8 cellular contexts compared by ENCODE assay signal in genomic region chr1:169106095-169106920, GRCh38. TPM values are rescaled to one million over a fixed set of nuclear protein-coding genes. Genes with fewer than 3 reads are reported as not detected.
DNase-seq lines count a peak whose midpoint lies in the region; ATAC-seq and TF ChIP-seq lines count a peak whose summit lies in the region.

TSS of gene ATP1B1 (plus strand) at chr1:169106690. CDS start at chr1:169106830, 140 bp downstream.

- H3K27me3 Mint-ChIP-seq in activated T-helper 1 cell treated with anti-CD3 and anti-CD28 coated beads, Interleukin-12 subunit alpha, Interleukin-12 subunit beta, Interleukin-2, Interleukin-4 antibody, amounts not matched to agents 30 ng/mL and 10 ng/mL and 1 ng/mL, durations not matched to agents 14 hours and 24 hours and 36 hours (ENCODE audit: insufficient read depth), result peaks cover 5% of the 10 kb centered on the region
- peaks cover 0 to 19% (median 0%) of the 10 kb centered on the region in 5 donors for H3K27me3 Mint-ChIP-seq in naive thymus-derived CD4-positive, alpha-beta T cell
- H3K27me3 Mint-ChIP-seq in stimulated activated naive B cell treated with anti-CD40 and anti-IgM and Interleukin-4, amounts not matched to agents 10 μg/mL and 1 μg/mL and 100 μg/mL, for 72 hours, result peaks cover 39 to 52% of the 10 kb centered on the region in 2 donors

- H3K36me3 Mint-ChIP-seq in activated T-helper 1 cell treated with anti-CD3 and anti-CD28 coated beads, Interleukin-12 subunit alpha, Interleukin-12 subunit beta, Interleukin-2, Interleukin-4 antibody, amounts not matched to agents 30 ng/mL and 10 ng/mL and 1 ng/mL, durations not matched to agents 14 hours and 24 hours and 36 hours (ENCODE audit: low read depth), result peaks cover 3% of the 10 kb centered on the region
- H3K36me3 Mint-ChIP-seq in naive thymus-derived CD4-positive, alpha-beta T cell, result peaks cover 0 to 2% (median 0%) of the 10 kb centered on the region in 5 donors
- no peaks in the 10 kb centered on the region for H3K36me3 Mint-ChIP-seq in stimulated activated naive B cell treated with anti-CD40 and anti-IgM and Interleukin-4, amounts not matched to agents 10 μg/mL and 1 μg/mL and 100 μg/mL, for 72 hours

- no peak within 1 kb of the TSS for H3K27ac ChIP-seq in DOHH2 (ENCODE audit: low read depth, low read length)
- no peak within 1 kb of the TSS for H3K27ac ChIP-seq in KMS-11
- peak within 1 kb of the TSS; percentile 83 to 94 (median 91) for H3K27ac ChIP-seq in Peyer's patch
- peak within 1 kb of the TSS; percentile 58 for H3K27ac ChIP-seq in naive thymus-derived CD4-positive, alpha-beta T cell (ENCODE audit: low read depth, low read length)

- H3K4me2 ChIP-seq in DOHH2 (ENCODE audit: low read length) (peak within 1 kb of the TSS; percentile 82), KMS-11 (peak within 1 kb of the TSS; percentile 85)

- H3K9me3 Mint-ChIP-seq in activated T-helper 1 cell treated with anti-CD3 and anti-CD28 coated beads, Interleukin-12 subunit alpha, Interleukin-12 subunit beta, Interleukin-2, Interleukin-4 antibody, amounts not matched to agents 30 ng/mL and 10 ng/mL and 1 ng/mL, durations not matched to agents 14 hours and 24 hours and 36 hours, result no peaks in the 10 kb centered on the region
- H3K9me3 Mint-ChIP-seq in naive thymus-derived CD4-positive, alpha-beta T cell, result no peaks in the 10 kb centered on the region
- H3K9me3 Mint-ChIP-seq in stimulated activated naive B cell treated with anti-CD40 and anti-IgM and Interleukin-4, amounts not matched to agents 10 μg/mL and 1 μg/mL and 100 μg/mL, for 72 hours, result no peaks in the 10 kb centered on the region

- H3K4me1 ChIP-seq in DOHH2 (ENCODE audit: control insufficient read depth, low read length) (peaks cover 18% of the 10 kb centered on the region), KMS-11 (ENCODE audit: low read depth, poor library complexity, severe bottlenecking) (peaks cover 9% of the 10 kb centered on the region), Peyer's patch (peaks cover 0 to 6% (median 2%) of the 10 kb centered on the region in 4 donors)
- peaks cover 7 to 21% of the 10 kb centered on the region in 2 donors for H3K4me1 ChIP-seq in naive thymus-derived CD4-positive, alpha-beta T cell (ENCODE audit: control insufficient read depth in 2 of 2, insufficient read depth in 2 of 2, low read length in 2 of 2)

- CTCF ChIA-PET in naive thymus-derived CD4-positive, alpha-beta T cell (lab: Charles Lee), result no interaction called here

- DNase-seq in Peyer's patch (peak; percentile 82 to 96 (median 95)), fibroblast of gingiva (ENCODE audit: low read depth) (peak; percentile 55)
- peak; percentile 81 for DNase-seq in activated T-helper 1 cell treated with anti-CD3 and anti-CD28 coated beads, Interleukin-12 subunit alpha, Interleukin-12 subunit beta, Interleukin-2, Interleukin-4 antibody, amounts not matched to agents 30 ng/mL and 10 ng/mL and 1 ng/mL, durations not matched to agents 14 hours and 24 hours and 36 hours (ENCODE audit: low spot score)
- DNase-seq in naive thymus-derived CD4-positive, alpha-beta T cell, result peak; percentile 66 to 90 (median 76)
- DNase-seq in stimulated activated naive B cell treated with anti-CD40 and anti-IgM and Interleukin-4, amounts not matched to agents 10 μg/mL and 1 μg/mL and 100 μg/mL, for 72 hours, result peak; percentile 67

- intact Hi-C loops in activated T-helper 1 cell treated with anti-CD3 and anti-CD28 coated beads, Interleukin-12 subunit alpha, Interleukin-12 subunit beta, Interleukin-2, Interleukin-4 antibody, amounts not matched to agents 30 ng/mL and 10 ng/mL and 1 ng/mL, durations not matched to agents 14 hours and 24 hours and 36 hours (cut with micrococcal nuclease), result loop anchor here (1.0 to 10.0 kb wide), 13 partner anchors 16 to 762 kb away; partner anchors contain the start of genes NME7 and SLC19A2
- intact Hi-C loops in naive thymus-derived CD4-positive, alpha-beta T cell (cut with micrococcal nuclease), result loop anchor here (1.0 to 10.0 kb wide), 19 partner anchors 16 to 1426 kb away; partner anchors contain the start of genes BLZF1 (in 1 of the 2), DCAF6 (in 1 of the 2), GORAB (in 1 of the 2) and MPC2 (in 1 of the 2)

- peak within 1 kb of the TSS; percentile 36; the same call in 1 of the 2 replicates for H3K9ac ChIP-seq in KMS-11

- peaks cover 51% of the 10 kb centered on the region for H3K4me1 Mint-ChIP-seq in activated T-helper 1 cell treated with anti-CD3 and anti-CD28 coated beads, Interleukin-12 subunit alpha, Interleukin-12 subunit beta, Interleukin-2, Interleukin-4 antibody, amounts not matched to agents 30 ng/mL and 10 ng/mL and 1 ng/mL, durations not matched to agents 14 hours and 24 hours and 36 hours (ENCODE audit: low read depth)
- peaks cover 24 to 48% (median 40%) of the 10 kb centered on the region in 7 donors for H3K4me1 Mint-ChIP-seq in naive thymus-derived CD4-positive, alpha-beta T cell
- H3K4me1 Mint-ChIP-seq in stimulated activated naive B cell treated with anti-CD40 and anti-IgM and Interleukin-4, amounts not matched to agents 10 μg/mL and 1 μg/mL and 100 μg/mL, for 72 hours, result peaks cover 21 to 51% of the 10 kb centered on the region in 2 donors

- H3K36me3 ChIP-seq in DOHH2 (ENCODE audit: control insufficient read depth, low read length) (no peaks in the 10 kb centered on the region), KMS-11 (ENCODE audit: insufficient read depth) (no peaks in the 10 kb centered on the region), Peyer's patch (peaks cover 0 to 3% (median 0%) of the 10 kb centered on the region in 3 donors)
- no peaks in the 10 kb centered on the region for H3K36me3 ChIP-seq in naive thymus-derived CD4-positive, alpha-beta T cell (ENCODE audit: control insufficient read depth in 2 of 3, insufficient read depth in 3 of 3, low read length in 3 of 3)

- H3K79me2 ChIP-seq in DOHH2 (ENCODE audit: control insufficient read depth, low read length), result no peaks in the 10 kb centered on the region
- no peaks in the 10 kb centered on the region for H3K79me2 ChIP-seq in KMS-11 (ENCODE audit: insufficient read depth, low read depth)

- H3K27me3 ChIP-seq in DOHH2 (ENCODE audit: control insufficient read depth, low read length) (peaks cover 71% of the 10 kb centered on the region), KMS-11 (ENCODE audit: insufficient read depth, low read depth) (peaks cover 7% of the 10 kb centered on the region; the same call in 1 of the 2 replicates), Peyer's patch (no peaks in the 10 kb centered on the region)
- H3K27me3 ChIP-seq in naive thymus-derived CD4-positive, alpha-beta T cell (ENCODE audit: control insufficient read depth in 2 of 2, insufficient read depth in 2 of 2, low read length in 2 of 2), result no peaks in the 10 kb centered on the region

- no peaks in the 10 kb centered on the region for H3K9me2 ChIP-seq in DOHH2 (replicated peaks; ENCODE audit: control insufficient read depth, low read length)

- peak within 1 kb of the TSS; percentile 77 for H3K4me3 ChIP-seq in DOHH2 (ENCODE audit: low read length)
- peak within 1 kb of the TSS; percentile 92 for H3K4me3 ChIP-seq in KMS-11 (IDR thresholded peaks at IDR 0.05; ENCODE audit: insufficient read depth, low read depth, low read length)
- peak within 1 kb of the TSS; percentile 63 to 97 (median 90) for H3K4me3 ChIP-seq in Peyer's patch
- peak within 1 kb of the TSS; percentile 67 for H3K4me3 ChIP-seq in naive thymus-derived CD4-positive, alpha-beta T cell (ENCODE audit: low read length)

- H3K9me3 ChIP-seq in DOHH2 (ENCODE audit: control insufficient read depth, insufficient read depth, low read length) (no peaks in the 10 kb centered on the region), Peyer's patch (no peaks in the 10 kb centered on the region)
- no peaks in the 10 kb centered on the region for H3K9me3 ChIP-seq in naive thymus-derived CD4-positive, alpha-beta T cell (ENCODE audit: control insufficient read depth in 2 of 3, low read length in 3 of 3)

- H3F3A ChIP-seq in DOHH2 (ENCODE audit: control insufficient read depth, insufficient read depth), result no peaks in the 10 kb centered on the region

- POLR2A ChIA-PET in naive thymus-derived CD4-positive, alpha-beta T cell (lab: Charles Lee), result interaction anchor here (0.5 kb wide), 1 partner anchor 1016 kb away, joined by 4 read pairs; no protein-coding TSS in a partner anchor

- peak within 1 kb of the TSS; percentile 80 for H3K27ac Mint-ChIP-seq in activated T-helper 1 cell treated with anti-CD3 and anti-CD28 coated beads, Interleukin-12 subunit alpha, Interleukin-12 subunit beta, Interleukin-2, Interleukin-4 antibody, amounts not matched to agents 30 ng/mL and 10 ng/mL and 1 ng/mL, durations not matched to agents 14 hours and 24 hours and 36 hours
- peak within 1 kb of the TSS in 8 of 9 donors; percentile 29 to 85 (median 56) for H3K27ac Mint-ChIP-seq in naive thymus-derived CD4-positive, alpha-beta T cell
- peak within 1 kb of the TSS; percentile 20 for H3K27ac Mint-ChIP-seq in stimulated activated naive B cell treated with anti-CD40 and anti-IgM and Interleukin-4, amounts not matched to agents 10 μg/mL and 1 μg/mL and 100 μg/mL, for 72 hours

- peak within 1 kb of the TSS; percentile 87 for H2AFZ ChIP-seq in KMS-11 (ENCODE audit: low read depth)

- TF ChIP-seq POLR2A in Peyer's patch (IDR thresholded peaks at IDR 0.05), result peak; percentile 99 to 100

- TF ChIP-seq CTCF in DOHH2 (IDR thresholded peaks at IDR 0.05; ENCODE audit: low read depth, low read length, poor library complexity, severe bottlenecking) (no peak), KMS-11 (conservative IDR thresholded peaks at IDR 0.05; ENCODE audit: low read depth, low read length) (peak; percentile 68; the same call in 1 of the 2 replicates), Peyer's patch (IDR thresholded peaks at IDR 0.05) (peak; percentile 58 to 77 (median 71))

- peak within 1 kb of the TSS; percentile 89 for H3K4me3 Mint-ChIP-seq in activated T-helper 1 cell treated with anti-CD3 and anti-CD28 coated beads, Interleukin-12 subunit alpha, Interleukin-12 subunit beta, Interleukin-2, Interleukin-4 antibody, amounts not matched to agents 30 ng/mL and 10 ng/mL and 1 ng/mL, durations not matched to agents 14 hours and 24 hours and 36 hours
- H3K4me3 Mint-ChIP-seq in naive thymus-derived CD4-positive, alpha-beta T cell, result peak within 1 kb of the TSS; percentile 81 to 93 (median 88)
- H3K4me3 Mint-ChIP-seq in stimulated activated naive B cell treated with anti-CD40 and anti-IgM and Interleukin-4, amounts not matched to agents 10 μg/mL and 1 μg/mL and 100 μg/mL, for 72 hours, result peak within 1 kb of the TSS; percentile 89 to 90

- H4K20me1 ChIP-seq in DOHH2 (ENCODE audit: control insufficient read depth, insufficient read depth, low read depth, low read length) (no peaks in the 10 kb centered on the region), KMS-11 (ENCODE audit: insufficient read depth) (no peaks in the 10 kb centered on the region)

- ATAC-seq in GM21737 (IDR thresholded peaks at IDR 0.05; ENCODE audit: unreplicated experiment), result peak; percentile 79
- ATAC-seq in naive thymus-derived CD4-positive, alpha-beta T cell, result peak; percentile 95
- ATAC-seq in stimulated activated naive B cell treated with anti-CD40 and anti-IgM and Interleukin-4, amounts not matched to agents 10 μg/mL and 1 μg/mL and 100 μg/mL, for 72 hours (replicated peaks), result peak; percentile 93

RNA-seq across cellular contexts. Expression of gene ATP1B1, which starts in this region (rescaled TPM):
- 100 to 1,000 TPM in 3 of 4 donors, 10 to 100 TPM in 1; 70.1 to 659 (median 499) TPM for total RNA-seq in Peyer's patch
- total RNA-seq in activated T-helper 1 cell treated with anti-CD3 and anti-CD28 coated beads, Interleukin-12 subunit alpha, Interleukin-12 subunit beta, Interleukin-2, Interleukin-4 antibody, amounts not matched to agents 30 ng/mL and 10 ng/mL and 1 ng/mL, durations not matched to agents 14 hours and 24 hours and 36 hours, result 12.3 TPM in 2 replicates
- total RNA-seq in naive thymus-derived CD4-positive, alpha-beta T cell, result 10 to 100 TPM in 1 of 5 experiments, 1 to 10 TPM in 4; 1.8 to 10.6 (median 2.3) TPM
- polyA plus RNA-seq in naive thymus-derived CD4-positive, alpha-beta T cell, result under 1 TPM; 0.54 to 0.66 TPM

Comparison
In these comparisons a context has a peak if more than half of its experiments do, and no peak if none do; other contexts are left out.
1. H3K27ac ChIP-seq: peak in Peyer's patch (4 of 4) and naive thymus-derived CD4-positive, alpha-beta T cell (single experiment); none in DOHH2 (single experiment) and KMS-11 (single experiment).
2. H3K27ac Mint-ChIP-seq: peak in every context shown above with its lines; median percentile 80 in activated T-helper 1 cell treated with anti-CD3 and anti-CD28 coated beads, Interleukin-12 subunit alpha, Interleukin-12 subunit beta, Interleukin-2, Interleukin-4 antibody, amounts not matched to agents 30 ng/mL and 10 ng/mL and 1 ng/mL, durations not matched to agents 14 hours and 24 hours and 36 hours; 56 in naive thymus-derived CD4-positive, alpha-beta T cell; 20 in stimulated activated naive B cell treated with anti-CD40 and anti-IgM and Interleukin-4, amounts not matched to agents 10 μg/mL and 1 μg/mL and 100 μg/mL, for 72 hours.
3. Peak in every context shown above with its lines, with median percentiles within 50 percentile points of each other: H3K4me3 ChIP-seq, ATAC-seq, DNase-seq and H3K4me3 Mint-ChIP-seq.